8 cellular contexts compared by ENCODE assay signal in genomic region chr1:10794724-10795304, GRCh38. TPM values are rescaled to one million over a fixed set of nuclear protein-coding genes. Genes with fewer than 3 reads are reported as not detected.
DNase-seq lines count a peak whose midpoint lies in the region; ATAC-seq and TF ChIP-seq lines count a peak whose summit lies in the region.

No MANE protein-coding gene starts in this region.

- H3K4me1 ChIP-seq in heart right ventricle (peaks cover 8 to 52% (median 35%) of the 10 kb centered on the region in 9 donors), gastrocnemius medialis (peaks cover 30 to 32% of the 10 kb centered on the region in 2 donors)

- ATAC-seq in heart right ventricle: peak; percentile 16 to 42 (median 30)
- peak; percentile 52 to 54 for ATAC-seq in gastrocnemius medialis

- TF ChIP-seq CTCF in heart right ventricle (IDR thresholded peaks at IDR 0.05) (no peak), gastrocnemius medialis (IDR thresholded peaks at IDR 0.05 in 4 of 5, conservative IDR thresholded peaks at IDR 0.05 in 1 of 5) (no peak)

- DNase-seq in NCI-H1105 treated with DMSO at 0.1 percent for 48 hours (lab: John Stamatoyannopoulos, UW): peak; percentile 42
- DNase-seq in NCI-H1105 (lab: John Stamatoyannopoulos, UW): no peak
- DNase-seq in T-helper 2 cell treated with Interferon-gamma antibody and Interleukin-4, amounts not matched to agents 5 μg/mL and 100 μg/mL, for 36 hours (ENCODE audit: low spot score): no peak
- peak in 1 of 2 donors; percentile 39 for DNase-seq in heart right ventricle
- peak; percentile 66 to 79 for DNase-seq in gastrocnemius medialis
- no peak for DNase-seq in foreskin melanocyte
- no peak for DNase-seq in NOMO-1 treated with dmso at 0.1 percent for 144 hours (lab: John Stamatoyannopoulos, UW; ENCODE audit: unreplicated experiment)
- DNase-seq in H4 (ENCODE audit: low spot score): no peak

- WGBS in heart right ventricle, 2 donors: 0% methylated on average over 56 to 61 of the region's 61 CpGs

- H3K9me3 Mint-ChIP-seq in T-helper 2 cell treated with Interferon-gamma antibody and Interleukin-4, amounts not matched to agents 5 μg/mL and 100 μg/mL, for 36 hours: no peaks in the 10 kb centered on the region

- H3K27ac ChIP-seq in heart right ventricle (peak overlapping the region; percentile 71 to 99 (median 90)), gastrocnemius medialis (peak overlapping the region; percentile 98 to 100 (median 99))

- peaks cover 61% of the 10 kb centered on the region for H3K27me3 Mint-ChIP-seq in T-helper 2 cell treated with Interferon-gamma antibody and Interleukin-4, amounts not matched to agents 5 μg/mL and 100 μg/mL, for 36 hours (ENCODE audit: low read depth)

- peak; percentile 42 to 67 for TF ChIP-seq POLR2A in gastrocnemius medialis (IDR thresholded peaks at IDR 0.05)

- H3K9me3 ChIP-seq in heart right ventricle (no peaks in the 10 kb centered on the region), gastrocnemius medialis (no peaks in the 10 kb centered on the region)

- H3K4me3 Mint-ChIP-seq in T-helper 2 cell treated with Interferon-gamma antibody and Interleukin-4, amounts not matched to agents 5 μg/mL and 100 μg/mL, for 36 hours: peak overlapping the region; percentile 77

- H3K4me3 ChIP-seq in heart right ventricle (peak overlapping the region; percentile 39 to 96 (median 79)), gastrocnemius medialis (peak overlapping the region; percentile 80 to 98 (median 90))

- H3K36me3 Mint-ChIP-seq in T-helper 2 cell treated with Interferon-gamma antibody and Interleukin-4, amounts not matched to agents 5 μg/mL and 100 μg/mL, for 36 hours (ENCODE audit: low read depth): no peaks in the 10 kb centered on the region

- peaks cover 5% of the 10 kb centered on the region for H3K4me1 Mint-ChIP-seq in T-helper 2 cell treated with Interferon-gamma antibody and Interleukin-4, amounts not matched to agents 5 μg/mL and 100 μg/mL, for 36 hours (ENCODE audit: low read depth)

- H3K36me3 ChIP-seq in heart right ventricle (no peaks in the 10 kb centered on the region), gastrocnemius medialis (no peaks in the 10 kb centered on the region)

- peaks cover 0 to 89% (median 12%) of the 10 kb centered on the region in 7 donors for H3K27me3 ChIP-seq in heart right ventricle
- H3K27me3 ChIP-seq in gastrocnemius medialis: no peaks in the 10 kb centered on the region

- intact Hi-C loops in heart right ventricle (cut with DNase I) (loop anchor here in 8 of 10 donors (2.0 to 10.0 kb wide), 12 partner anchors 58 to 280 kb away; no protein-coding TSS in a partner anchor), gastrocnemius medialis (cut with DNase I; ENCODE audit: low total_unique reads) (loop anchor here (1.0 to 10.0 kb wide), 6 partner anchors 48 to 268 kb away; no protein-coding TSS in a partner anchor)

- in situ Hi-C loops in gastrocnemius medialis (cut with MboI; ENCODE audit: low sequenced_read_pairs in 4 of 4): loop anchor here in 3 of 4 donors (10.0 to 25.0 kb wide), 3 partner anchors 60 to 110 kb away; no protein-coding TSS in a partner anchor

- H3K27ac Mint-ChIP-seq in T-helper 2 cell treated with Interferon-gamma antibody and Interleukin-4, amounts not matched to agents 5 μg/mL and 100 μg/mL, for 36 hours: peak overlapping the region; percentile 35

RNA-seq across cellular contexts. Expression of gene CASZ1, which starts 1.6 kb away (rescaled TPM):
- total RNA-seq in heart right ventricle (10 to 100 TPM; 54.4 to 79.8 (median 66.1) TPM), gastrocnemius medialis (100 to 1,000 TPM in 1 of 4 donors, 10 to 100 TPM in 3; 19.1 to 121 (median 80.6) TPM)
- polyA plus RNA-seq in heart right ventricle: 10 to 100 TPM; 19.5 to 44.9 TPM
- total RNA-seq in H4 (2014; rRNA removed; shearing (Covaris generic)): 0.17 TPM in 1 of 2 replicates, not detected in the other

Comparison
In these comparisons a context has a peak if more than half of its experiments do, and no peak if none do; other contexts are left out.
1. DNase-seq: peak in NCI-H1105 treated with DMSO at 0.1 percent for 48 hours (single experiment) and gastrocnemius medialis (2 of 2); none in NCI-H1105 (single experiment), T-helper 2 cell treated with Interferon-gamma antibody and Interleukin-4, amounts not matched to agents 5 μg/mL and 100 μg/mL, for 36 hours (single experiment), foreskin melanocyte (single experiment), NOMO-1 treated with dmso at 0.1 percent for 144 hours (single experiment) and H4 (single experiment).
2. RNA of gene CASZ1, which starts 1.6 kb away (total RNA-seq): 19.1 to 121 TPM in gastrocnemius medialis and 54.4 to 79.8 TPM in heart right ventricle; 0.17 TPM in H4; every median in the first group is over 10 times any median in the second.